Comparison of ENCODE assay signal across 18 cellular contexts in genomic region chr11:134739136-134739535, GRCh38.
DNase-seq lines count a peak whose midpoint lies in the region; ATAC-seq and TF ChIP-seq lines count a peak whose summit lies in the region.
"Had no signal": no experiment of that assay in that cellular context is flagged by ENCODE, and none has a peak within 500 bp of the region (broad histone marks: within the 10 kb centered on the region; RNA-seq: fewer than 3 reads in every experiment).

No MANE protein-coding gene starts in this region.

- TF ChIP-seq CTCF in HEK293 (tag by site-specific recombination; IDR thresholded peaks at IDR 0.05) (no peak), VCaP (conservative IDR thresholded peaks at IDR 0.05) (no peak), spleen (IDR thresholded peaks at IDR 0.05 in 8 of 11, conservative IDR thresholded peaks at IDR 0.05 in 3 of 11) (no peak), omental fat pad (IDR thresholded peaks at IDR 0.05) (no peak)

- peak overlapping the region; percentile 10 for H3K56ac ChIP-seq in mesendoderm (ENCODE audit: low read length)

- H3K27me3 ChIP-seq in mesendoderm (ENCODE audit: insufficient read depth, low read length, poor library complexity) (no peaks in the 10 kb centered on the region), spleen (replicated peaks in 1 of 7) (peaks cover 0 to 21% (median 0%) of the 10 kb centered on the region in 7 donors)

- TF ChIP-seq POLR2A in spleen (IDR thresholded peaks at IDR 0.05) = no peak

- H3K36me3 ChIP-seq in HEK293 (ENCODE audit: control insufficient read depth in 2 of 2, insufficient read depth in 1 of 2, low read length in 2 of 2) = no peaks in the 10 kb centered on the region
- H3K36me3 ChIP-seq in mesendoderm (ENCODE audit: control insufficient read depth, insufficient read depth, low read length) = no peaks in the 10 kb centered on the region
- no peaks in the 10 kb centered on the region for H3K36me3 ChIP-seq in spleen

- H3K4ac ChIP-seq in mesendoderm (ENCODE audit: low read depth, low read length) = no peak overlapping the region

- H2BK120ac ChIP-seq in mesendoderm (ENCODE audit: low read depth, low read length) = no peak overlapping the region

- ATAC-seq in omental fat pad (ENCODE audit: low FRiP score) = no peak
- ATAC-seq in HG03025 (IDR thresholded peaks at IDR 0.05; ENCODE audit: low FRiP score, unreplicated experiment) = no peak
- ATAC-seq: HCT116 had no signal

- H3K27ac ChIP-seq in HEK293 (ENCODE audit: extremely low read depth, low read depth, low read length) = no peak overlapping the region
- peak overlapping the region; percentile 34; the same call in 1 of the 2 replicates for H3K27ac ChIP-seq in VCaP
- H3K27ac ChIP-seq in mesendoderm (ENCODE audit: low read depth, low read length) = no peak overlapping the region
- H3K27ac ChIP-seq in spleen = no peak overlapping the region
- H3K27ac ChIP-seq: GM23248 had no signal

- no peak for DNase-seq in mesendoderm
- DNase-seq in spleen = peak; percentile 55
- DNase-seq in NCI-H2171 treated with DMSO at 0.1 percent for 48 hours (lab: John Stamatoyannopoulos, UW) = no peak
- DNase-seq in omental fat pad (ENCODE audit: low spot score) = no peak
- DNase-seq in SK-N-DZ (ENCODE audit: low spot score) = no peak
- DNase-seq: C1 segment of cervical spinal cord; Calu3; CD4-positive, alpha-beta memory T cell; COR-L47; DMS53; DMS79 treated with DMSO at 0.1 percent for 48 hours; GM23248; H9; HFFc6 had no signal

- intact Hi-C loops in spleen (cut with DNase I; ENCODE audit: low total_unique reads) = no loop called here

- no peak overlapping the region for H2BK5ac ChIP-seq in mesendoderm (ENCODE audit: low read length)

- H4K8ac ChIP-seq in mesendoderm (ENCODE audit: low read depth, low read length) = no peak overlapping the region

- POLR2A ChIA-PET in HEK293 (lab: Yijun Ruan, JAX) = no interaction called here

- no peak overlapping the region for H3K23ac ChIP-seq in mesendoderm (ENCODE audit: low read length)

- H3K4me2 ChIP-seq in mesendoderm (ENCODE audit: low read length) = no peak overlapping the region

- no peak overlapping the region for H3K4me3 ChIP-seq in HEK293 (ENCODE audit: low read depth, low read length)
- H3K4me3 ChIP-seq in mesendoderm (ENCODE audit: low read length) = no peak overlapping the region
- no peak overlapping the region for H3K4me3 ChIP-seq in spleen
- H3K4me3 ChIP-seq: GM23248 had no signal

- H3K79me2 ChIP-seq in mesendoderm (ENCODE audit: control insufficient read depth, insufficient read depth, low read length) = no peaks in the 10 kb centered on the region

- H3K4me1 ChIP-seq in HEK293 (ENCODE audit: control insufficient read depth, insufficient read depth, low read length) (peaks cover 7% of the 10 kb centered on the region; the same call in 1 of the 2 replicates), mesendoderm (ENCODE audit: control insufficient read depth, low read depth, low read length) (peaks cover 4% of the 10 kb centered on the region), spleen (no peaks in the 10 kb centered on the region)

- H2BK15ac ChIP-seq in mesendoderm (replicated peaks; ENCODE audit: low read depth) = no peak overlapping the region

- H3K18ac ChIP-seq in mesendoderm (ENCODE audit: low read length) = no peak overlapping the region

- CTCF ChIA-PET in HEK293 (lab: Yijun Ruan, JAX) = no interaction called here

- WGBS in mesendoderm (ENCODE audit: extremely low coverage, insufficient coverage, low lambda C conversion rate) = no CpG with 5 or more reads among the region's 11 CpGs
- 68 to 82% (median 79%) methylated on average over 11 of the region's 11 CpGs for WGBS in spleen, 5 donors

- H3K9me3 ChIP-seq in HEK293 (ENCODE audit: control insufficient read depth, insufficient read depth, low read depth, low read length) = no peaks in the 10 kb centered on the region
- H3K9me3 ChIP-seq in spleen = no peaks in the 10 kb centered on the region

- H3K9ac ChIP-seq in mesendoderm (ENCODE audit: low read length) = no peak overlapping the region
- H3K9ac ChIP-seq: GM23248 had no signal

- H3K79me1 ChIP-seq in mesendoderm (ENCODE audit: low read length) = no peaks in the 10 kb centered on the region

- no peak overlapping the region for H4K5ac ChIP-seq in mesendoderm (ENCODE audit: low read length)

- no peak overlapping the region for H2AK5ac ChIP-seq in mesendoderm (ENCODE audit: low read length)

TF ChIP-seq in HEK293, 187 proteins besides CTCF, POLR2A, EP300 and RAD21:
- peak; percentile 52; the same call in 1 of the 2 replicates for TF ChIP-seq ZNF223 (tag by site-specific recombination; IDR thresholded peaks at IDR 0.05)
- no peak for TF ChIP-seq ZNF366 (tag by site-specific recombination; conservative IDR thresholded peaks at IDR 0.05)
